21 cellular contexts compared by ENCODE assay signal in genomic region chr5:170641589-170642031, GRCh38.
"Had no signal": no experiment of that assay in that cellular context is flagged by ENCODE, and none has a peak within 500 bp of the region (broad histone marks: within the 10 kb centered on the region; RNA-seq: fewer than 3 reads in every experiment).

No MANE protein-coding gene starts in this region.

- H3K36me3 ChIP-seq: colonic mucosa, esophagus squamous epithelium, left lung, neutrophil, prostate gland, right atrium auricular region, thoracic aorta, tibial nerve, upper lobe of left lung had no signal

- H3K27ac Mint-ChIP-seq: naive thymus-derived CD8-positive, alpha-beta T cell; stimulated activated memory B cell treated with anti-CD40 and anti-IgM and Interleukin-4, amounts not matched to agents 10 μg/mL and 1 μg/mL and 100 μg/mL, for 72 hours; stimulated activated naive CD8-positive, alpha-beta T cell treated with anti-CD3 and anti-CD28 coated beads, Interleukin-15, Interleukin-2, amounts not matched to agents 100 ng/mL and 50 ng/mL, for 24 hours had no signal

- H3K27ac ChIP-seq: colonic mucosa, esophagus squamous epithelium, left lung, neutrophil, prostate gland, right atrium auricular region, thoracic aorta, tibial nerve, upper lobe of left lung had no signal

- H3K4me3 ChIP-seq: colonic mucosa, esophagus squamous epithelium, left lung, prostate gland, right atrium auricular region, thoracic aorta, tibial nerve, upper lobe of left lung had no signal

- H3K9me3 Mint-ChIP-seq: naive thymus-derived CD8-positive, alpha-beta T cell; stimulated activated memory B cell treated with anti-CD40 and anti-IgM and Interleukin-4, amounts not matched to agents 10 μg/mL and 1 μg/mL and 100 μg/mL, for 72 hours; stimulated activated naive CD8-positive, alpha-beta T cell treated with anti-CD3 and anti-CD28 coated beads, Interleukin-15, Interleukin-2, amounts not matched to agents 100 ng/mL and 50 ng/mL, for 24 hours had no signal

- ATAC-seq: left lung; naive thymus-derived CD8-positive, alpha-beta T cell; sciatic nerve; stimulated activated memory B cell treated with anti-CD40 and anti-IgM and Interleukin-4, amounts not matched to agents 10 μg/mL and 1 μg/mL and 100 μg/mL, for 72 hours had no signal

- H3K9me3 ChIP-seq: colonic mucosa, esophagus squamous epithelium, left lung, neutrophil, prostate gland, right atrium auricular region, thoracic aorta, tibial nerve, upper lobe of left lung had no signal

- H3K4me3 Mint-ChIP-seq: naive thymus-derived CD8-positive, alpha-beta T cell; stimulated activated memory B cell treated with anti-CD40 and anti-IgM and Interleukin-4, amounts not matched to agents 10 μg/mL and 1 μg/mL and 100 μg/mL, for 72 hours; stimulated activated naive CD8-positive, alpha-beta T cell treated with anti-CD3 and anti-CD28 coated beads, Interleukin-15, Interleukin-2, amounts not matched to agents 100 ng/mL and 50 ng/mL, for 24 hours had no signal

- H3K27me3 ChIP-seq: colonic mucosa, right atrium auricular region, tibial nerve, upper lobe of left lung had no signal

- H3K4me1 ChIP-seq: colonic mucosa, left lung, prostate gland had no signal

- DNase-seq: central memory CD4-positive, alpha-beta T cell; colonic mucosa; dermis blood vessel endothelial cell; effector memory CD4-positive, alpha-beta T cell; erythroblast; esophagus squamous epithelium; foreskin melanocyte; left lung; mammary epithelial cell; mesendoderm; naive thymus-derived CD8-positive, alpha-beta T cell; stimulated activated CD4-positive, alpha-beta T cell treated with anti-CD3 and anti-CD28 coated beads, Interleukin-4, amount 100 ng/mL, for 4 hours had no signal

- H3K36me3 Mint-ChIP-seq: naive thymus-derived CD8-positive, alpha-beta T cell; stimulated activated memory B cell treated with anti-CD40 and anti-IgM and Interleukin-4, amounts not matched to agents 10 μg/mL and 1 μg/mL and 100 μg/mL, for 72 hours had no signal
